Comparison of ENCODE assay signal across 15 cellular contexts in the genomic region with DNA sequence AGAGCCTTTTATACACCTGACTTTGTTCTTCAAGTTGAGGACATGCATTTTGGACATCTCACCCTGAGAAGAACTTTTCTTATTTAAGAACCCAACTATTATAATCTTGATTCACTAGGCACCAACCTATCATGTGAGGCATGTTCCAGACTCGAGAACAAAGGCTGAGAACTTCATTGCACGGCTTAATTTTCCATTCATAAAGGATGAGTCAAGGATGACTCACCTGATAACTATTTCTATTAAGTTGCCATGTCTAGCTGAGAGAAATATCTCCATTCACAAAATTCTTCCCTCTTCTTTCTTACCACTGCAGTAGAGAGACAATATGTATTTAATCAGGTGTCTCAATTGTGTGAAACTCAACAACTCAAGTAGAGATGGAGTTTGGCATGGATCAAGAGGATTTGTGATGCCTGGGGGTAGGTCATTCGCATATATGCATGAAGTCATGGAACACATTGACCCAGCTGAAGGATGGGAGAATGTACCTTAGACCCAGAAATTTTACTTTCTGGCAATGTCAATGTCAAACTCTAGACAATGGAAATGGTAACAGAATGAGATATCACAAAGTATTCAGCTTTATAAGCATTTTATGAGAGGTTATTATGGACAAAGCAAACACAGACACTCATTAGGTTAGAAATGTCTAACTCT.
A peak's percentile ranks its signal among the peaks of the same experiment; 100 is the strongest.
DNase-seq lines count a peak whose midpoint lies in the region; ATAC-seq, FAIRE-seq and TF ChIP-seq lines count a peak whose summit lies in the region.
"Had no signal": no experiment of that assay in that cellular context is flagged by ENCODE, and none has a peak within 500 bp of the region (broad histone marks: within the 10 kb centered on the region; RNA-seq: fewer than 3 reads in every experiment).

No MANE protein-coding gene starts in this region.

- H3K27ac Mint-ChIP-seq in osteocyte (ENCODE audit: unreplicated experiment), result peak overlapping the region; percentile 23
- H3K27ac Mint-ChIP-seq: activated naive CD8-positive, alpha-beta T cell had no signal

- no peaks in the 10 kb centered on the region for H3K36me3 Mint-ChIP-seq in osteocyte (ENCODE audit: unreplicated experiment)

- H3K27me3 Mint-ChIP-seq in osteocyte (ENCODE audit: unreplicated experiment), result no peaks in the 10 kb centered on the region

- TF ChIP-seq CTCF in epithelial cell of esophagus (IDR thresholded peaks at IDR 0.05; ENCODE audit: insufficient read depth, low read depth, low read length, missing control alignments) (no peak), osteocyte (IDR thresholded peaks at IDR 0.05) (no peak)

- no peak overlapping the region for H3K4me3 ChIP-seq in epithelial cell of esophagus (ENCODE audit: low read length)
- H3K4me3 ChIP-seq: gastroesophageal sphincter had no signal

- peak; percentile 95 for FAIRE-seq in RCC 7860 (lab: Jason Lieb, UNC)

- peaks cover 4% of the 10 kb centered on the region for H3K9me3 Mint-ChIP-seq in osteocyte (ENCODE audit: unreplicated experiment)

- peaks cover 20% of the 10 kb centered on the region for H3K4me1 Mint-ChIP-seq in osteocyte (ENCODE audit: unreplicated experiment)

- ATAC-seq in GM18870 (IDR thresholded peaks at IDR 0.05; ENCODE audit: unreplicated experiment) (no peak), HG03342 (IDR thresholded peaks at IDR 0.05; ENCODE audit: unreplicated experiment) (no peak)
- ATAC-seq: gastroesophageal sphincter had no signal

- DNase-seq in ELR (ENCODE audit: low read depth) (peak; percentile 98), RCC 7860 (ENCODE audit: low spot score) (peak; percentile 89), epithelial cell of esophagus (ENCODE audit: low read depth) (peak; percentile 92), osteocyte (ENCODE audit: extremely low spot score, unreplicated experiment) (no peak), cerebellar nuclear complex (lab: John Stamatoyannopoulos, UW) (no peak), medulla oblongata (ENCODE audit: extremely low spot score) (no peak)
- DNase-seq: DND-41, H7, midbrain, NCI-H1930, Right ventricle myocardium superior had no signal

- H3K4me3 Mint-ChIP-seq in osteocyte (ENCODE audit: unreplicated experiment), result no peak overlapping the region
- H3K4me3 Mint-ChIP-seq: activated naive CD8-positive, alpha-beta T cell had no signal

Comparison
In these comparisons a context has a peak if more than half of its experiments do, and no peak if none do; other contexts are left out.
1. DNase-seq: peak in ELR (single experiment), RCC 7860 (single experiment) and epithelial cell of esophagus (single experiment); none in osteocyte (single experiment), cerebellar nuclear complex (0 of 2) and medulla oblongata (single experiment).